ENCODE assay signal across 10 cellular contexts in the genomic region with DNA sequence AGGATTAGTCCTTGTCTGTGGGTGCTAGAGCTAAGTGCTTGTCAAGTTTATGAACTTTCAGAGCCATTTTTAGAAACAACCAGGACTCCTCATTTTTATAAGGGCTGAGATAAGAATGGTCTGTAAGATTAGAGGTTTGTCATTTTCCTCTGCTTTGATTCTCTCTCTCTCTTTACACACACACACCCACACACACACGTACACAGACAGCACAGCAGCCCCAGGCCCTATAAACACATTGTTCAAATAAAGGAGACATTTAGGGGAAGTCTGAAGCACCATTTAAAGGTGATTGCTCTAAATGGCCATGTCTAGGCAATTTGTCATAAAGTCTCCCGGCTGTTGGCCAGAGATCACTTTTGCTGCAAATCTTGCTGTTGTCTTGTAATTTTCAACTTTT.
"Had no signal": no experiment of that assay in that cellular context is flagged by ENCODE, and none has a peak within 500 bp of the region (broad histone marks: within the 10 kb centered on the region; RNA-seq: fewer than 3 reads in every experiment).

No MANE protein-coding gene starts in this region.

- H3K27me3 ChIP-seq: adrenal gland, pancreas had no signal

- H3K27ac ChIP-seq: adrenal gland, pancreas had no signal

- H3K36me3 ChIP-seq: adrenal gland, pancreas had no signal

- H3K4me3 ChIP-seq: adrenal gland, pancreas had no signal

- DNase-seq: activated CD4-positive, alpha-beta T cell treated with anti-CD3 and anti-CD28 coated beads, Interleukin-2, amount 50 U/mL, for 1 hour; activated naive CD4-positive, alpha-beta T cell treated with anti-CD3 and anti-CD28 coated beads, Interleukin-2, amount 50 U/mL, for 16 hours; activated T-cell treated with anti-CD3 and anti-CD28 coated beads, Interleukin-2, amount 50 U/mL, for 1 hour; adrenal gland; glutamatergic neuron; mammary epithelial cell; stimulated activated CD4-positive, alpha-beta T cell treated with anti-CD3 and anti-CD28 coated beads, Interleukin-15, amount 100 ng/mL, for 24 hours; stimulated activated CD4-positive, alpha-beta T cell treated with anti-CD3 and anti-CD28 coated beads, Interleukin-4, amount 100 ng/mL, for 24 hours; T-helper 2 cell had no signal

- H3K9me3 ChIP-seq: adrenal gland, pancreas had no signal

- H3K4me1 ChIP-seq: adrenal gland, pancreas had no signal
